ENCODE assay signal across 8 cellular contexts in the genomic region with DNA sequence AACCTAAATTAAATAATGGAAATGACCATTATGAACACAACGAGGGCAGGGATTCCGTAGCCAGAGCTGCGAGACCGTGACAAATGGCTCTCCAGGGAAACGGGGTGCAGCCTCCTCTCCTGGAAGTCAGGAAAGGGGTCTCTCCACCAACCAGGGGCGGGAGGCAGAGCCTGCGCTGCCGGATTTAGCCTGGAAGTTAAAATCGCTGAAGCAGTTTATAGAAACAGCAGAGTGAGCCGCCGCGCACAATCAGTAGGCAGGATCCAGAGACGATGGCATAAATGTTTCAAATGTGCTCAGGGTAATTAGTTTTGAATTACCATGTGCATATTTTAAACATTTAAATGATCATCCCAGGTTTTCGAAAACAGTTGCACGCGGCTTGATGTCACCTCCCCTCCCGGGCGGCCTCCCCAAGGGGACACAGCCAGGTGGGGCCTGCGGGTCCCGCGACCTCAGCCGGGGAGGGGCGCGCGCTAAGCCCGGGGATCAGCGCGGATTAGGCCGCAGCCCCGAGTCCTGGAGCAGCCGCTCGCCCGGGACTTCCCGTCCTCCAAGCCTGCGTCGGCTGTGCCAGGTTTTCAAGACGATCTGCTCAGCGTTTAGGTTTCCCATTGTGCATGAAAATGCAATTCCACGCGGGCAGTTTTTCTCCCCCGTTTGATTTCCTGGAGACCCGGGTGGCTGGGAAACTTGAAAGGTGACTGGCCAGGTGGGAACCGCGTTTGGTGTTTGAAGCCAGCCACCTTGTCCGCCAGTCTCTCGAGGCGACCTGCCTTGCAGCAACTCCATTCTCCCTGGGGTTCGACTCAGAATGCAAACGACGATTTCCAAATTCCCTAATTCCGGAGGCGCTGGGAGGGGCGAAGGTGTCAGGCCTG.
DNase-seq lines count a peak whose midpoint lies in the region; ATAC-seq and TF ChIP-seq lines count a peak whose summit lies in the region.

No MANE protein-coding gene starts in this region.

- H3K4me1 ChIP-seq in SK-N-SH (ENCODE audit: control insufficient read depth in 1 of 2, insufficient read depth in 2 of 2, low read depth in 1 of 2, low read length in 1 of 2) = peaks cover 0 to 19% of the 10 kb centered on the region in 2 experiments; a peak in 1 of 4 replicates
- H3K4me1 ChIP-seq in right cardiac atrium (ENCODE audit: control insufficient read depth, insufficient read depth, low read length) = peaks cover 5% of the 10 kb centered on the region

- H3K9me3 Mint-ChIP-seq in activated T-helper 1 cell treated with anti-CD3 and anti-CD28 coated beads, Interleukin-12 subunit alpha, Interleukin-12 subunit beta, Interleukin-2, Interleukin-4 antibody, amounts not matched to agents 30 ng/mL and 10 ng/mL and 1 ng/mL, durations not matched to agents 14 hours and 24 hours and 36 hours = no peaks in the 10 kb centered on the region
- no peaks in the 10 kb centered on the region for H3K9me3 Mint-ChIP-seq in stimulated activated memory B cell treated with anti-CD40 and anti-IgM and Interleukin-4, amounts not matched to agents 10 μg/mL and 1 μg/mL and 100 μg/mL, for 72 hours

- no peaks in the 10 kb centered on the region for H3K9me2 ChIP-seq in SK-N-SH

- TF ChIP-seq CTCF in SK-N-SH (IDR thresholded peaks at IDR 0.05) = no peak

- peak overlapping the region; percentile 62; the same call in 1 of the 2 replicates for H3K4me2 ChIP-seq in SK-N-SH

- no peaks in the 10 kb centered on the region for H4K20me1 ChIP-seq in SK-N-SH (ENCODE audit: insufficient read depth)

- no peaks in the 10 kb centered on the region for H3F3A ChIP-seq in SK-N-SH (replicated peaks; ENCODE audit: insufficient read depth)

- 63% methylated on average over 32 of the region's 53 CpGs for WGBS in SK-N-SH (ENCODE audit: low lambda C conversion rate)
- WGBS in right cardiac atrium = 15% methylated on average over 53 of the region's 53 CpGs

- H3K9ac ChIP-seq in SK-N-SH = no peak overlapping the region

- H3K4me1 Mint-ChIP-seq in activated T-helper 1 cell treated with anti-CD3 and anti-CD28 coated beads, Interleukin-12 subunit alpha, Interleukin-12 subunit beta, Interleukin-2, Interleukin-4 antibody, amounts not matched to agents 30 ng/mL and 10 ng/mL and 1 ng/mL, durations not matched to agents 14 hours and 24 hours and 36 hours (ENCODE audit: low read depth) = no peaks in the 10 kb centered on the region
- H3K4me1 Mint-ChIP-seq in stimulated activated memory B cell treated with anti-CD40 and anti-IgM and Interleukin-4, amounts not matched to agents 10 μg/mL and 1 μg/mL and 100 μg/mL, for 72 hours = peaks cover 35% of the 10 kb centered on the region

- no peak overlapping the region for H2AFZ ChIP-seq in SK-N-SH (ENCODE audit: low read depth)

- TF ChIP-seq EP300 in SK-N-SH (IDR thresholded peaks at IDR 0.05; ENCODE audit: borderline replicate concordance in 1 of 2, low read depth in 1 of 2, low read length in 1 of 2) = no peak

- intact Hi-C loops in activated T-helper 1 cell treated with anti-CD3 and anti-CD28 coated beads, Interleukin-12 subunit alpha, Interleukin-12 subunit beta, Interleukin-2, Interleukin-4 antibody, amounts not matched to agents 30 ng/mL and 10 ng/mL and 1 ng/mL, durations not matched to agents 14 hours and 24 hours and 36 hours (cut with micrococcal nuclease) = loop anchor here (1.0 to 10.0 kb wide), 5 partner anchors 117 to 447 kb away; partner anchors contain the start of genes DPH1, OVCA2 and RTN4RL1
- intact Hi-C loops in right cardiac atrium (cut with DNase I) = loop anchor here (2.0 kb wide), 2 partner anchors 119 to 121 kb away; no protein-coding TSS in a partner anchor

- H3K27me3 ChIP-seq in SK-N-SH (ENCODE audit: insufficient read depth) = no peaks in the 10 kb centered on the region
- no peaks in the 10 kb centered on the region for H3K27me3 ChIP-seq in right cardiac atrium (ENCODE audit: control insufficient read depth, insufficient read depth)

- H3K4me3 ChIP-seq in SK-N-SH (ENCODE audit: low read depth in 2 of 2, low read length in 1 of 2) (no peak overlapping the region), right cardiac atrium (ENCODE audit: low read length) (peak overlapping the region; percentile 33)

- H3K79me2 ChIP-seq in SK-N-SH (ENCODE audit: insufficient read depth) = no peaks in the 10 kb centered on the region

- H3K27me3 Mint-ChIP-seq in activated T-helper 1 cell treated with anti-CD3 and anti-CD28 coated beads, Interleukin-12 subunit alpha, Interleukin-12 subunit beta, Interleukin-2, Interleukin-4 antibody, amounts not matched to agents 30 ng/mL and 10 ng/mL and 1 ng/mL, durations not matched to agents 14 hours and 24 hours and 36 hours (ENCODE audit: insufficient read depth) = peaks cover 62% of the 10 kb centered on the region
- H3K27me3 Mint-ChIP-seq in stimulated activated memory B cell treated with anti-CD40 and anti-IgM and Interleukin-4, amounts not matched to agents 10 μg/mL and 1 μg/mL and 100 μg/mL, for 72 hours = peaks cover 75% of the 10 kb centered on the region

- DNase-seq in SK-N-SH (no peak), right cardiac atrium (peak in 2 of 3 donors; percentile 39 to 66), NCI-H2171 (lab: John Stamatoyannopoulos, UW) (no peak)
- DNase-seq in activated T-helper 1 cell treated with anti-CD3 and anti-CD28 coated beads, Interleukin-12 subunit alpha, Interleukin-12 subunit beta, Interleukin-2, Interleukin-4 antibody, amounts not matched to agents 30 ng/mL and 10 ng/mL and 1 ng/mL, durations not matched to agents 14 hours and 24 hours and 36 hours (ENCODE audit: low spot score) = peak; percentile 7
- no peak for DNase-seq in activated CD4-positive, CD25-positive, alpha-beta regulatory T cell (lab: John Stamatoyannopoulos, UW)

- CTCF ChIA-PET in SK-N-SH (lab: Yijun Ruan, JAX) = interaction anchor here (0.8 to 8.6 kb wide), 31 partner anchors 9 to 360 kb away, joined by 3 to 197 read pairs (median 4); partner anchors contain the start of genes DPH1, OVCA2 and RTN4RL1

- no peak for ATAC-seq in SK-N-SH treated with all-trans-retinoic acid at 6 μM for 48 hours
- ATAC-seq in right cardiac atrium = peak; percentile 56
- ATAC-seq in stimulated activated memory B cell treated with anti-CD40 and anti-IgM and Interleukin-4, amounts not matched to agents 10 μg/mL and 1 μg/mL and 100 μg/mL, for 72 hours = no peak
- no peak for ATAC-seq in GM21367 (IDR thresholded peaks at IDR 0.05; ENCODE audit: unreplicated experiment)

- POLR2A ChIA-PET in SK-N-SH (lab: Yijun Ruan, JAX) = interaction anchor here (1.0 to 2.2 kb wide), 3 partner anchors 116 to 133 kb away, joined by 4 to 11 read pairs (median 4); partner anchors contain the start of gene RTN4RL1

- H3K4me3 Mint-ChIP-seq in activated T-helper 1 cell treated with anti-CD3 and anti-CD28 coated beads, Interleukin-12 subunit alpha, Interleukin-12 subunit beta, Interleukin-2, Interleukin-4 antibody, amounts not matched to agents 30 ng/mL and 10 ng/mL and 1 ng/mL, durations not matched to agents 14 hours and 24 hours and 36 hours = peak overlapping the region; percentile 50
- peak overlapping the region; percentile 52 for H3K4me3 Mint-ChIP-seq in stimulated activated memory B cell treated with anti-CD40 and anti-IgM and Interleukin-4, amounts not matched to agents 10 μg/mL and 1 μg/mL and 100 μg/mL, for 72 hours

- no peak overlapping the region for H3K27ac ChIP-seq in SK-N-SH (ENCODE audit: low read depth in 2 of 2, low read length in 1 of 2)
- no peak overlapping the region for H3K27ac ChIP-seq in right cardiac atrium (ENCODE audit: low read length)

- H3K36me3 ChIP-seq in SK-N-SH (replicated peaks in 1 of 2; ENCODE audit: control insufficient read depth in 1 of 2, insufficient read depth in 2 of 2, low read length in 1 of 2) = no peaks in the 10 kb centered on the region

- H3K9me3 ChIP-seq in SK-N-SH (no peaks in the 10 kb centered on the region), right cardiac atrium (ENCODE audit: control insufficient read depth, low read length) (no peaks in the 10 kb centered on the region)

- H3K27ac Mint-ChIP-seq in activated T-helper 1 cell treated with anti-CD3 and anti-CD28 coated beads, Interleukin-12 subunit alpha, Interleukin-12 subunit beta, Interleukin-2, Interleukin-4 antibody, amounts not matched to agents 30 ng/mL and 10 ng/mL and 1 ng/mL, durations not matched to agents 14 hours and 24 hours and 36 hours = no peak overlapping the region
- H3K27ac Mint-ChIP-seq in stimulated activated memory B cell treated with anti-CD40 and anti-IgM and Interleukin-4, amounts not matched to agents 10 μg/mL and 1 μg/mL and 100 μg/mL, for 72 hours = no peak overlapping the region

- TF ChIP-seq RAD21 in SK-N-SH (IDR thresholded peaks at IDR 0.05; ENCODE audit: low read length) = no peak

- H3K36me3 Mint-ChIP-seq in activated T-helper 1 cell treated with anti-CD3 and anti-CD28 coated beads, Interleukin-12 subunit alpha, Interleukin-12 subunit beta, Interleukin-2, Interleukin-4 antibody, amounts not matched to agents 30 ng/mL and 10 ng/mL and 1 ng/mL, durations not matched to agents 14 hours and 24 hours and 36 hours (ENCODE audit: low read depth) = no peaks in the 10 kb centered on the region
- no peaks in the 10 kb centered on the region for H3K36me3 Mint-ChIP-seq in stimulated activated memory B cell treated with anti-CD40 and anti-IgM and Interleukin-4, amounts not matched to agents 10 μg/mL and 1 μg/mL and 100 μg/mL, for 72 hours

TF ChIP-seq in SK-N-SH, 30 proteins besides CTCF, POLR2A, EP300 and RAD21:
- TF ChIP-seq MXI1 (IDR thresholded peaks at IDR 0.05; ENCODE audit: low read depth, low read length) (no peak), JUND (IDR thresholded peaks at IDR 0.05) (no peak), ELF1 (IDR thresholded peaks at IDR 0.05) (no peak)

TF ChIP-seq in SK-N-SH treated with all-trans-retinoic acid at 6 μM for 48 hours, 23 proteins besides CTCF, POLR2A, EP300 and RAD21:
- TF ChIP-seq BACH2 (CRISPR knock-in tag; IDR thresholded peaks at IDR 0.05; ENCODE audit: borderline replicate concordance) (no peak), ISL1 (CRISPR knock-in tag; IDR thresholded peaks at IDR 0.05) (no peak), OSR1 (CRISPR knock-in tag; IDR thresholded peaks at IDR 0.05) (no peak)

Comparison
In these comparisons a context has a peak if more than half of its experiments do, and no peak if none do; other contexts are left out.
1. DNase-seq: peak in activated T-helper 1 cell treated with anti-CD3 and anti-CD28 coated beads, Interleukin-12 subunit alpha, Interleukin-12 subunit beta, Interleukin-2, Interleukin-4 antibody, amounts not matched to agents 30 ng/mL and 10 ng/mL and 1 ng/mL, durations not matched to agents 14 hours and 24 hours and 36 hours (single experiment) and right cardiac atrium (2 of 3); none in SK-N-SH (single experiment), activated CD4-positive, CD25-positive, alpha-beta regulatory T cell (0 of 4) and NCI-H2171 (single experiment).
2. ATAC-seq: peak in right cardiac atrium (2 of 2); none in SK-N-SH treated with all-trans-retinoic acid at 6 μM for 48 hours (single experiment), stimulated activated memory B cell treated with anti-CD40 and anti-IgM and Interleukin-4, amounts not matched to agents 10 μg/mL and 1 μg/mL and 100 μg/mL, for 72 hours (single experiment) and GM21367 (single experiment).